1 cellular context compared by ENCODE assay signal in the genomic region with DNA sequence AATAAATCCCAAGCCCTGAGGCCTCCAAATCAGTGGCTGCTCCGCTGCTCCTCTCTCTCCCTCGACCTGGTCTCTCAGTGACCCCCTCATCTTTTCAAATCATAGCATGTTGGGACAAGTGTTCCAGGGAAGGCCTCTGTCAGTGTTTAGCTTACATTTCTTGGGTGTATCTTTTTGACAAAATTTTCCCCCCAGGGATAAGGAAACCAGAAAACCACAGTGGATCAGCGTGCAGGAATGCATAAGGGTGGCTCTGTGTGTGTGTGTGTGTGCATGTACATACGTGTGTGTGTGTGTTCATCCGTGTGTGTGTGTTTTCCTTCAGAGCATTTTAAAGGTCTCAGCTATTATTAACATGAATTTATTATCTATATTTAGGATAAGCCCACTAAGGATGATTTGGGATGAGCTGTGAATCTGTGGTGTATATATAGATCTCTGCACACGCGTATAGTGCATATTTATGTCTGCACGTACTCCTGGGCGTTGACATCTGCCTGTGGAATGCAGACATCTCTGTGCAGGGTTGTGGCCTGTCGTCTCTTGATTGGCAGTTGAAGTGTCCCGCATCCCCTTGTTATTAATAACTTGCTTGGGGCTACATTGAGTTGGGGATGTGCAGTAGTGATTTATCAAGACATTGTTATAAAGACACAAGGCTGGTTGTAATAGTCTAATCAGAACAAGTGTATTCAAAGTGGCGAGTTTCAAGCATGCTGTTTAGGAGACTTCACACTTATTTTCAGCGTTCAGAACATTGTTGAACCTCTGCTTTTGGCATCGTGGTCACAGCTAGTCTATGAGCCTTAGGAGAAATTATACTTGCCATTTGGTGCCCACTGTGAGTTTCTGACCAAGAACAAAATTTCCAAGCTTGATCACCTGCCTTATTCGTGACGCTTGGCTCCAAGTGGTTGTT.
TF ChIP-seq lines count a peak whose summit lies in the region.

No MANE protein-coding gene starts in this region.

TF ChIP-seq in GM23338, 12 proteins besides CTCF, POLR2A, EP300 and RAD21 (continued from another document):
- TF ChIP-seq, protein P1, sequence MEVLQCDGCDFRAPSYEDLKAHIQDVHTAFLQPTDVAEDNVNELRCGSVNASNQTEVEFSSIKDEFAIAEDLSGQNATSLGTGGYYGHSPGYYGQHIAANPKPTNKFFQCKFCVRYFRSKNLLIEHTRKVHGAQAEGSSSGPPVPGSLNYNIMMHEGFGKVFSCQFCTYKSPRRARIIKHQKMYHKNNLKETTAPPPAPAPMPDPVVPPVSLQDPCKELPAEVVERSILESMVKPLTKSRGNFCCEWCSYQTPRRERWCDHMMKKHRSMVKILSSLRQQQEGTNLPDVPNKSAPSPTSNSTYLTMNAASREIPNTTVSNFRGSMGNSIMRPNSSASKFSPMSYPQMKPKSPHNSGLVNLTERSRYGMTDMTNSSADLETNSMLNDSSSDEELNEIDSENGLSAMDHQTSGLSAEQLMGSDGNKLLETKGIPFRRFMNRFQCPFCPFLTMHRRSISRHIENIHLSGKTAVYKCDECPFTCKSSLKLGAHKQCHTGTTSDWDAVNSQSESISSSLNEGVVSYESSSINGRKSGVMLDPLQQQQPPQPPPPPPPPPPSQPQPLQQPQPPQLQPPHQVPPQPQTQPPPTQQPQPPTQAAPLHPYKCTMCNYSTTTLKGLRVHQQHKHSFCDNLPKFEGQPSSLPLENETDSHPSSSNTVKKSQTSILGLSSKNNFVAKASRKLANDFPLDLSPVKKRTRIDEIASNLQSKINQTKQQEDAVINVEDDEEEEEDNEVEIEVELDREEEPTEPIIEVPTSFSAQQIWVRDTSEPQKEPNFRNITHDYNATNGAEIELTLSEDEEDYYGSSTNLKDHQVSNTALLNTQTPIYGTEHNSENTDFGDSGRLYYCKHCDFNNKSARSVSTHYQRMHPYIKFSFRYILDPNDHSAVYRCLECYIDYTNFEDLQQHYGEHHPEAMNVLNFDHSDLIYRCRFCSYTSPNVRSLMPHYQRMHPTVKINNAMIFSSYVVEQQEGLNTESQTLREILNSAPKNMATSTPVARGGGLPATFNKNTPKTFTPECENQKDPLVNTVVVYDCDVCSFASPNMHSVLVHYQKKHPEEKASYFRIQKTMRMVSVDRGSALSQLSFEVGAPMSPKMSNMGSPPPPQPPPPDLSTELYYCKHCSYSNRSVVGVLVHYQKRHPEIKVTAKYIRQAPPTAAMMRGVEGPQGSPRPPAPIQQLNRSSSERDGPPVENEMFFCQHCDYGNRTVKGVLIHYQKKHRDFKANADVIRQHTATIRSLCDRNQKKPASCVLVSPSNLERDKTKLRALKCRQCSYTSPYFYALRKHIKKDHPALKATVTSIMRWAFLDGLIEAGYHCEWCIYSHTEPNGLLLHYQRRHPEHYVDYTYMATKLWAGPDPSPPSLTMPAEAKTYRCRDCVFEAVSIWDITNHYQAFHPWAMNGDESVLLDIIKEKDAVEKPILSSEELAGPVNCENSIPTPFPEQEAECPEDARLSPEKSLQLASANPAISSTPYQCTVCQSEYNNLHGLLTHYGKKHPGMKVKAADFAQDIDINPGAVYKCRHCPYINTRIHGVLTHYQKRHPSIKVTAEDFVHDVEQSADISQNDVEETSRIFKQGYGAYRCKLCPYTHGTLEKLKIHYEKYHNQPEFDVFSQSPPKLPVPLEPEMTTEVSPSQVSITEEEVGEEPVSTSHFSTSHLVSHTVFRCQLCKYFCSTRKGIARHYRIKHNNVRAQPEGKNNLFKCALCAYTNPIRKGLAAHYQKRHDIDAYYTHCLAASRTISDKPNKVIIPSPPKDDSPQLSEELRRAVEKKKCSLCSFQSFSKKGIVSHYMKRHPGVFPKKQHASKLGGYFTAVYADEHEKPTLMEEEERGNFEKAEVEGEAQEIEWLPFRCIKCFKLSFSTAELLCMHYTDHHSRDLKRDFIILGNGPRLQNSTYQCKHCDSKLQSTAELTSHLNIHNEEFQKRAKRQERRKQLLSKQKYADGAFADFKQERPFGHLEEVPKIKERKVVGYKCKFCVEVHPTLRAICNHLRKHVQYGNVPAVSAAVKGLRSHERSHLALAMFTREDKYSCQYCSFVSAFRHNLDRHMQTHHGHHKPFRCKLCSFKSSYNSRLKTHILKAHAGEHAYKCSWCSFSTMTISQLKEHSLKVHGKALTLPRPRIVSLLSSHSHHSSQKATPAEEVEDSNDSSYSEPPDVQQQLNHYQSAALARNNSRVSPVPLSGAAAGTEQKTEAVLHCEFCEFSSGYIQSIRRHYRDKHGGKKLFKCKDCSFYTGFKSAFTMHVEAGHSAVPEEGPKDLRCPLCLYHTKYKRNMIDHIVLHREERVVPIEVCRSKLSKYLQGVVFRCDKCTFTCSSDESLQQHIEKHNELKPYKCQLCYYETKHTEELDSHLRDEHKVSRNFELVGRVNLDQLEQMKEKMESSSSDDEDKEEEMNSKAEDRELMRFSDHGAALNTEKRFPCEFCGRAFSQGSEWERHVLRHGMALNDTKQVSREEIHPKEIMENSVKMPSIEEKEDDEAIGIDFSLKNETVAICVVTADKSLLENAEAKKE (CRISPR knock-in tag; IDR thresholded peaks at IDR 0.05) = no peak
- no peak for TF ChIP-seq ZNF114 (CRISPR knock-in tag; IDR thresholded peaks at IDR 0.05)
